Comparison of ENCODE assay signal across 8 cellular contexts in the genomic region with DNA sequence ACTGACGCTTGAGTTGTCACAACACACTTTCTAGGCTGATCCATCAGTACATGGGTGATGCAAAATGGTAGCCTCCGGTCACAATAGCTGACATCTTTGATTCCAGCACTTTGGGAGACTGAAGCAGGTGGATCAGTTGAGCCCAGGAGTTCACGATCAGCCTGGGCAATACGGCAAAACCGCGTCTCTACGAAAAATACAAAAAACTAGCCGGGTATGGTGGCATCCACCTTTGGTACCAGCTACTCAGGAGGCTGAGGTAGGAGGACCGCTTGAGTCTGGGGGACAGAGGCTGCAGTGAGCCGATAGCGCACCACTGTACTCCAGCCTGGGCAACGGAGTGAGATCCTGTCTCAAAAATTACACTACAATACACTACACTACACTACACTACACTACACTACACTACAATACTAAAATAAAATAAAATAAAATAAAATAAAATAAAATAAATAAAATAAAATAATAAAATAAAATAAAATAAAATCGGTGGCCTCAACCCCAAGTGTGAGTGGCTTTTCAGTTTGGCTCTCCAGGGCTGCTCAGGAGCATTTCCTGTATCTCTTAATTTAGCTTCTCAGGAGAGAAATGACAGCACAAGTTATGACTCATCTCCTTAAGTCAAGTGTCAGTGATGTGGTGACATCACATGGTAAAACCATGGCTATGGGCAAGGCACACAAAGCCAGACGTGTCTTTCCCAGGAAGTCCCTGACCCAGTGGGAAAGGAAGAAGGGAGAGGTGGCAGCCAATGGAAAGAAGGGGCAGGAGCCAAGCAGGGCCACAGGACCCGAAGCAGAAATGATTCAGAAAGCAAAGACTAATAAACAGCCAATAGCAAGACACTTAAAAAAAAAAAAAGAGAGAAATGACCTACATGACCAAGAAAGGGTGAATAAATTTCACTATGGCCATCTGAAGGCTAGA.
DNase-seq lines count a peak whose midpoint lies in the region; ATAC-seq and TF ChIP-seq lines count a peak whose summit lies in the region.

No MANE protein-coding gene starts in this region.

- H3K79me2 ChIP-seq in SU-DHL-6 (ENCODE audit: insufficient read depth, low read length) = no peaks in the 10 kb centered on the region

- no peak overlapping the region for H3K9ac ChIP-seq in SU-DHL-6 (ENCODE audit: low read length)

- TF ChIP-seq CTCF in SU-DHL-6 (IDR thresholded peaks at IDR 0.05; ENCODE audit: insufficient read depth, low read length, poor library complexity, severe bottlenecking) = no peak

- DNase-seq in NK-92 treated with Interleukin-12 subunit alpha and Interleukin-12 subunit beta, amount 100 ng/mL, for 24 hours (lab: John Stamatoyannopoulos, UW) = peak; percentile 52
- no peak for DNase-seq in NK-92 (lab: John Stamatoyannopoulos, UW; ENCODE audit: unreplicated experiment)
- peak; percentile 2 for DNase-seq in germinal center (ENCODE audit: low spot score)
- DNase-seq in G401 (ENCODE audit: low spot score) = no peak
- DNase-seq in NCI-H2081 treated with DMSO at 0.1 percent for 48 hours (lab: John Stamatoyannopoulos, UW) = no peak

- ATAC-seq in HG02938 (IDR thresholded peaks at IDR 0.05; ENCODE audit: unreplicated experiment) (peak; percentile 59), HG02678 (IDR thresholded peaks at IDR 0.05; ENCODE audit: unreplicated experiment) (no peak)

- peaks cover 20% of the 10 kb centered on the region; the same call in 1 of the 2 replicates for H3F3A ChIP-seq in SU-DHL-6 (ENCODE audit: insufficient read depth)

- in situ Hi-C loops in G401 (cut with HindIII; ENCODE audit: low sequenced_read_pairs) = no loop called here

- H3K27ac ChIP-seq in SU-DHL-6 (ENCODE audit: low read depth, low read length) = peak overlapping the region; percentile 31; the same call in 1 of the 2 replicates

- H2AFZ ChIP-seq in SU-DHL-6 (ENCODE audit: low read depth, low read length, severe bottlenecking) = no peak overlapping the region

- no peak overlapping the region for H3K4me3 ChIP-seq in SU-DHL-6 (ENCODE audit: insufficient read depth, low read length, poor library complexity, severe bottlenecking)

- H3K9me3 ChIP-seq in SU-DHL-6 (ENCODE audit: insufficient read depth, low read length) = no peaks in the 10 kb centered on the region

- no peaks in the 10 kb centered on the region for H3K27me3 ChIP-seq in SU-DHL-6 (ENCODE audit: low read length)

- H4K20me1 ChIP-seq in SU-DHL-6 (ENCODE audit: low read depth, low read length) = no peaks in the 10 kb centered on the region

- no peak overlapping the region for H3K4me2 ChIP-seq in SU-DHL-6 (ENCODE audit: low read depth, low read length, poor library complexity, severe bottlenecking)

- no peaks in the 10 kb centered on the region for H3K36me3 ChIP-seq in SU-DHL-6 (ENCODE audit: low read length)

- H3K9me2 ChIP-seq in SU-DHL-6 (replicated peaks; ENCODE audit: insufficient read depth, low read length) = no peaks in the 10 kb centered on the region

Comparison
In these comparisons a context has a peak if more than half of its experiments do, and no peak if none do; other contexts are left out.
1. DNase-seq: peak in NK-92 treated with Interleukin-12 subunit alpha and Interleukin-12 subunit beta, amount 100 ng/mL, for 24 hours (single experiment) and germinal center (single experiment); none in NK-92 (single experiment), G401 (single experiment) and NCI-H2081 treated with DMSO at 0.1 percent for 48 hours (single experiment).